Comparison of ENCODE assay signal across 1 cellular context in genomic region chr7:44885394-44886317, GRCh38.
TF ChIP-seq lines count a peak whose summit lies in the region.

Gene PURB, minus strand, starts transcription at chr7:44885530. Its CDS starts 182 bp downstream, at chr7:44885348.

TF ChIP-seq in HepG2, 621 proteins besides CTCF, POLR2A, EP300 and RAD21 (continued from another document and continues in another):
- TF ChIP-seq, protein P1, sequence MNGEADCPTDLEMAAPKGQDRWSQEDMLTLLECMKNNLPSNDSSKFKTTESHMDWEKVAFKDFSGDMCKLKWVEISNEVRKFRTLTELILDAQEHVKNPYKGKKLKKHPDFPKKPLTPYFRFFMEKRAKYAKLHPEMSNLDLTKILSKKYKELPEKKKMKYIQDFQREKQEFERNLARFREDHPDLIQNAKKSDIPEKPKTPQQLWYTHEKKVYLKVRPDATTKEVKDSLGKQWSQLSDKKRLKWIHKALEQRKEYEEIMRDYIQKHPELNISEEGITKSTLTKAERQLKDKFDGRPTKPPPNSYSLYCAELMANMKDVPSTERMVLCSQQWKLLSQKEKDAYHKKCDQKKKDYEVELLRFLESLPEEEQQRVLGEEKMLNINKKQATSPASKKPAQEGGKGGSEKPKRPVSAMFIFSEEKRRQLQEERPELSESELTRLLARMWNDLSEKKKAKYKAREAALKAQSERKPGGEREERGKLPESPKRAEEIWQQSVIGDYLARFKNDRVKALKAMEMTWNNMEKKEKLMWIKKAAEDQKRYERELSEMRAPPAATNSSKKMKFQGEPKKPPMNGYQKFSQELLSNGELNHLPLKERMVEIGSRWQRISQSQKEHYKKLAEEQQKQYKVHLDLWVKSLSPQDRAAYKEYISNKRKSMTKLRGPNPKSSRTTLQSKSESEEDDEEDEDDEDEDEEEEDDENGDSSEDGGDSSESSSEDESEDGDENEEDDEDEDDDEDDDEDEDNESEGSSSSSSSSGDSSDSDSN (CRISPR knock-in tag; IDR thresholded peaks at IDR 0.05): no peak
- no peak for TF ChIP-seq NFIB (CRISPR knock-in tag; IDR thresholded peaks at IDR 0.05; ENCODE audit: borderline replicate concordance)
- TF ChIP-seq ZNF556 (CRISPR knock-in tag; IDR thresholded peaks at IDR 0.05; ENCODE audit: borderline replicate concordance): peak; percentile 67; the same call in 1 of the 2 replicates
- peak; percentile 40 for TF ChIP-seq MED8 (CRISPR knock-in tag; IDR thresholded peaks at IDR 0.05; ENCODE audit: insufficient replicate concordance)
- peak in 1 of 2 experiments; percentile 62; a peak in 2 of 4 replicates for TF ChIP-seq KLF16 (CRISPR knock-in tag; IDR thresholded peaks at IDR 0.05)
- TF ChIP-seq, protein P2, sequence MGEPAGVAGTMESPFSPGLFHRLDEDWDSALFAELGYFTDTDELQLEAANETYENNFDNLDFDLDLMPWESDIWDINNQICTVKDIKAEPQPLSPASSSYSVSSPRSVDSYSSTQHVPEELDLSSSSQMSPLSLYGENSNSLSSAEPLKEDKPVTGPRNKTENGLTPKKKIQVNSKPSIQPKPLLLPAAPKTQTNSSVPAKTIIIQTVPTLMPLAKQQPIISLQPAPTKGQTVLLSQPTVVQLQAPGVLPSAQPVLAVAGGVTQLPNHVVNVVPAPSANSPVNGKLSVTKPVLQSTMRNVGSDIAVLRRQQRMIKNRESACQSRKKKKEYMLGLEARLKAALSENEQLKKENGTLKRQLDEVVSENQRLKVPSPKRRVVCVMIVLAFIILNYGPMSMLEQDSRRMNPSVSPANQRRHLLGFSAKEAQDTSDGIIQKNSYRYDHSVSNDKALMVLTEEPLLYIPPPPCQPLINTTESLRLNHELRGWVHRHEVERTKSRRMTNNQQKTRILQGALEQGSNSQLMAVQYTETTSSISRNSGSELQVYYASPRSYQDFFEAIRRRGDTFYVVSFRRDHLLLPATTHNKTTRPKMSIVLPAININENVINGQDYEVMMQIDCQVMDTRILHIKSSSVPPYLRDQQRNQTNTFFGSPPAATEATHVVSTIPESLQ (CRISPR knock-in tag; conservative IDR thresholded peaks at IDR 0.05): no peak
- TF ChIP-seq HES4 (CRISPR knock-in tag; IDR thresholded peaks at IDR 0.05; ENCODE audit: borderline replicate concordance): no peak
- peak; percentile 19; the same call in 1 of the 2 replicates for TF ChIP-seq SMAD3 (CRISPR knock-in tag; IDR thresholded peaks at IDR 0.05)
- TF ChIP-seq, protein P3, sequence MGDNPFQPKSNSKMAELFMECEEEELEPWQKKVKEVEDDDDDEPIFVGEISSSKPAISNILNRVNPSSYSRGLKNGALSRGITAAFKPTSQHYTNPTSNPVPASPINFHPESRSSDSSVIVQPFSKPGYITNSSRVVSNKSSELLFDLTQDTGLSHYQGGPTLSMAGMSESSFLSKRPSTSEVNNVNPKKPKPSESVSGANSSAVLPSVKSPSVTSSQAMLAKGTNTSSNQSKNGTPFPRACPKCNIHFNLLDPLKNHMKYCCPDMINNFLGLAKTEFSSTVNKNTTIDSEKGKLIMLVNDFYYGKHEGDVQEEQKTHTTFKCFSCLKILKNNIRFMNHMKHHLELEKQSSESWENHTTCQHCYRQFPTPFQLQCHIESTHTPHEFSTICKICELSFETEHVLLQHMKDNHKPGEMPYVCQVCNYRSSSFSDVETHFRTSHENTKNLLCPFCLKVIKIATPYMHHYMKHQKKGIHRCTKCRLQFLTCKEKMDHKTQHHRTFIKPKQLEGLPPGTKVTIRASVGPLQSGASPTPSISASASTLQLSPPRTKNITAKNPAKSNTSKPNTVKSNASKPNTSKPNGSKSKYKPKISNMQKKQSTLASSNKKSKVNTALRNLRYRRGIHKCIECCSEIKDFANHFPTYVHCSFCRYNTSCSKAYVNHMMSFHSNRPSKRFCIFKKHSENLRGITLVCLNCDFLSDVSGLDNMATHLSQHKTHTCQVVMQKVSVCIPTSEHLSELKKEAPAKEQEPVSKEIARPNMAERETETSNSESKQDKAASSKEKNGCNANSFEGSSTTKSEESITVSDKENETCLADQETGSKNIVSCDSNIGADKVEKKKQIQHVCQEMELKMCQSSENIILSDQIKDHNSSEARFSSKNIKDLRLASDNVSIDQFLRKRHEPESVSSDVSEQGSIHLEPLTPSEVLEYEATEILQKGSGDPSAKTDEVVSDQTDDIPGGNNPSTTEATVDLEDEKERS (CRISPR knock-in tag; IDR thresholded peaks at IDR 0.05): no peak
- TF ChIP-seq SKI (IDR thresholded peaks at IDR 0.05; ENCODE audit: partially characterized antibody): peak; percentile 73
- peak; percentile 31; the same call in 1 of the 2 replicates for TF ChIP-seq FOXC1 (CRISPR knock-in tag; IDR thresholded peaks at IDR 0.05; ENCODE audit: borderline replicate concordance)
- TF ChIP-seq, protein P4, sequence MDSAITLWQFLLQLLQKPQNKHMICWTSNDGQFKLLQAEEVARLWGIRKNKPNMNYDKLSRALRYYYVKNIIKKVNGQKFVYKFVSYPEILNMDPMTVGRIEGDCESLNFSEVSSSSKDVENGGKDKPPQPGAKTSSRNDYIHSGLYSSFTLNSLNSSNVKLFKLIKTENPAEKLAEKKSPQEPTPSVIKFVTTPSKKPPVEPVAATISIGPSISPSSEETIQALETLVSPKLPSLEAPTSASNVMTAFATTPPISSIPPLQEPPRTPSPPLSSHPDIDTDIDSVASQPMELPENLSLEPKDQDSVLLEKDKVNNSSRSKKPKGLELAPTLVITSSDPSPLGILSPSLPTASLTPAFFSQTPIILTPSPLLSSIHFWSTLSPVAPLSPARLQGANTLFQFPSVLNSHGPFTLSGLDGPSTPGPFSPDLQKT (CRISPR knock-in tag; IDR thresholded peaks at IDR 0.05; ENCODE audit: borderline replicate concordance): no peak
- 0 out of 2 replicates have a peak, but pooled peaks have one; percentile 23 for TF ChIP-seq CHD2 (IDR thresholded peaks at IDR 0.05; ENCODE audit: low read depth, low read length)
- no peak for TF ChIP-seq ZNF367 (CRISPR knock-in tag; IDR thresholded peaks at IDR 0.05; ENCODE audit: borderline replicate concordance)
- TF ChIP-seq, protein P5, sequence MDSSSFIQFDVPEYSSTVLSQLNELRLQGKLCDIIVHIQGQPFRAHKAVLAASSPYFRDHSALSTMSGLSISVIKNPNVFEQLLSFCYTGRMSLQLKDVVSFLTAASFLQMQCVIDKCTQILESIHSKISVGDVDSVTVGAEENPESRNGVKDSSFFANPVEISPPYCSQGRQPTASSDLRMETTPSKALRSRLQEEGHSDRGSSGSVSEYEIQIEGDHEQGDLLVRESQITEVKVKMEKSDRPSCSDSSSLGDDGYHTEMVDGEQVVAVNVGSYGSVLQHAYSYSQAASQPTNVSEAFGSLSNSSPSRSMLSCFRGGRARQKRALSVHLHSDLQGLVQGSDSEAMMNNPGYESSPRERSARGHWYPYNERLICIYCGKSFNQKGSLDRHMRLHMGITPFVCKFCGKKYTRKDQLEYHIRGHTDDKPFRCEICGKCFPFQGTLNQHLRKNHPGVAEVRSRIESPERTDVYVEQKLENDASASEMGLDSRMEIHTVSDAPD (CRISPR knock-in tag; IDR thresholded peaks at IDR 0.05): peak; percentile 66; the same call in 1 of the 2 replicates
- TF ChIP-seq DPF2 (CRISPR knock-in tag; IDR thresholded peaks at IDR 0.05; ENCODE audit: borderline replicate concordance, low read depth): no peak
- TF ChIP-seq, protein P6, sequence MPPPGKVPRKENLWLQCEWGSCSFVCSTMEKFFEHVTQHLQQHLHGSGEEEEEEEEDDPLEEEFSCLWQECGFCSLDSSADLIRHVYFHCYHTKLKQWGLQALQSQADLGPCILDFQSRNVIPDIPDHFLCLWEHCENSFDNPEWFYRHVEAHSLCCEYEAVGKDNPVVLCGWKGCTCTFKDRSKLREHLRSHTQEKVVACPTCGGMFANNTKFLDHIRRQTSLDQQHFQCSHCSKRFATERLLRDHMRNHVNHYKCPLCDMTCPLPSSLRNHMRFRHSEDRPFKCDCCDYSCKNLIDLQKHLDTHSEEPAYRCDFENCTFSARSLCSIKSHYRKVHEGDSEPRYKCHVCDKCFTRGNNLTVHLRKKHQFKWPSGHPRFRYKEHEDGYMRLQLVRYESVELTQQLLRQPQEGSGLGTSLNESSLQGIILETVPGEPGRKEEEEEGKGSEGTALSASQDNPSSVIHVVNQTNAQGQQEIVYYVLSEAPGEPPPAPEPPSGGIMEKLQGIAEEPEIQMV (CRISPR knock-in tag; IDR thresholded peaks at IDR 0.05; ENCODE audit: low read depth): peak; percentile 76
- TF ChIP-seq MAFG (CRISPR knock-in tag; IDR thresholded peaks at IDR 0.05): no peak
- TF ChIP-seq TMF1 (CRISPR knock-in tag; IDR thresholded peaks at IDR 0.05; ENCODE audit: low read depth): peak; percentile 81; the same call in 1 of the 2 replicates
- TF ChIP-seq ZNF598 (CRISPR knock-in tag; IDR thresholded peaks at IDR 0.05; ENCODE audit: borderline replicate concordance): no peak
- TF ChIP-seq YY1 (IDR thresholded peaks at IDR 0.05; ENCODE audit: insufficient read depth, insufficient replicate concordance, low read depth, low read length): peak; percentile 35
- TF ChIP-seq JUNB (CRISPR knock-in tag; IDR thresholded peaks at IDR 0.05; ENCODE audit: borderline replicate concordance): no peak
- TF ChIP-seq ZNF737 (CRISPR knock-in tag; IDR thresholded peaks at IDR 0.05; ENCODE audit: borderline replicate concordance): no peak
- no peak for TF ChIP-seq TAF15 (IDR thresholded peaks at IDR 0.05; ENCODE audit: low read depth, low read length, poor library complexity, severe bottlenecking)
- TF ChIP-seq PRPF4 (IDR thresholded peaks at IDR 0.05; ENCODE audit: low read depth, low read length, poor library complexity, severe bottlenecking): no peak
- no peak for TF ChIP-seq ZSCAN22 (CRISPR knock-in tag; IDR thresholded peaks at IDR 0.05)
- TF ChIP-seq PAF1 (CRISPR knock-in tag; IDR thresholded peaks at IDR 0.05): no peak
- TF ChIP-seq AGO1 (IDR thresholded peaks at IDR 0.05; ENCODE audit: low read depth, low read length, poor library complexity, severe bottlenecking): no peak
- TF ChIP-seq ZNF790 (CRISPR knock-in tag; IDR thresholded peaks at IDR 0.05; ENCODE audit: borderline replicate concordance): no peak; the same call in 1 of the 2 replicates
- 0 out of 2 replicates have a peak, but pooled peaks have one; percentile 56 for TF ChIP-seq ZBTB3 (CRISPR knock-in tag; IDR thresholded peaks at IDR 0.05; ENCODE audit: borderline replicate concordance, low read depth)
- TF ChIP-seq, protein P7, sequence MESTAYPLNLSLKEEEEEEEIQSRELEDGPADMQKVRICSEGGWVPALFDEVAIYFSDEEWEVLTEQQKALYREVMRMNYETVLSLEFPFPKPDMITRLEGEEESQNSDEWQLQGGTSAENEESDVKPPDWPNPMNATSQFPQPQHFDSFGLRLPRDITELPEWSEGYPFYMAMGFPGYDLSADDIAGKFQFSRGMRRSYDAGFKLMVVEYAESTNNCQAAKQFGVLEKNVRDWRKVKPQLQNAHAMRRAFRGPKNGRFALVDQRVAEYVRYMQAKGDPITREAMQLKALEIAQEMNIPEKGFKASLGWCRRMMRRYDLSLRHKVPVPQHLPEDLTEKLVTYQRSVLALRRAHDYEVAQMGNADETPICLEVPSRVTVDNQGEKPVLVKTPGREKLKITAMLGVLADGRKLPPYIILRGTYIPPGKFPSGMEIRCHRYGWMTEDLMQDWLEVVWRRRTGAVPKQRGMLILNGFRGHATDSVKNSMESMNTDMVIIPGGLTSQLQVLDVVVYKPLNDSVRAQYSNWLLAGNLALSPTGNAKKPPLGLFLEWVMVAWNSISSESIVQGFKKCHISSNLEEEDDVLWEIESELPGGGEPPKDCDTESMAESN (CRISPR knock-in tag; conservative IDR thresholded peaks at IDR 0.05): peak; percentile 62; the same call in 1 of the 2 replicates
- no peak for TF ChIP-seq HMG20B (CRISPR knock-in tag; conservative IDR thresholded peaks at IDR 0.05)
- peak; percentile 95 for TF ChIP-seq GATAD1 (CRISPR knock-in tag; IDR thresholded peaks at IDR 0.05)
- TF ChIP-seq GZF1 (CRISPR knock-in tag; IDR thresholded peaks at IDR 0.05): no peak
- TF ChIP-seq, protein P8, sequence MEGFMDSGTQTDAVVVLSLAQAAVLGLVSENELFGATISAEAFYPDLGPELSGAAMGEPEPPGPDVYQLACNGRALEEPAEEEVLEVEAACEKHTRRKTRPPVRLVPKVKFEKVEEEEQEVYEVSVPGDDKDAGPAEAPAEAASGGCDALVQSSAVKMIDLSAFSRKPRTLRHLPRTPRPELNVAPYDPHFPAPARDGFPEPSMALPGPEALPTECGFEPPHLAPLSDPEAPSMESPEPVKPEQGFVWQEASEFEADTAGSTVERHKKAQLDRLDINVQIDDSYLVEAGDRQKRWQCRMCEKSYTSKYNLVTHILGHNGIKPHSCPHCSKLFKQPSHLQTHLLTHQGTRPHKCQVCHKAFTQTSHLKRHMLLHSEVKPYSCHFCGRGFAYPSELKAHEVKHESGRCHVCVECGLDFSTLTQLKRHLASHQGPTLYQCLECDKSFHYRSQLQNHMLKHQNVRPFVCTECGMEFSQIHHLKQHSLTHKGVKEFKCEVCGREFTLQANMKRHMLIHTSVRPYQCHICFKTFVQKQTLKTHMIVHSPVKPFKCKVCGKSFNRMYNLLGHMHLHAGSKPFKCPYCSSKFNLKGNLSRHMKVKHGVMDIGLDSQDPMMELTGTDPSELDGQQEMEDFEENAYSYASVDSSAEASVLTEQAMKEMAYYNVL (CRISPR knock-in tag; IDR thresholded peaks at IDR 0.05; ENCODE audit: borderline replicate concordance): no peak
- TF ChIP-seq MEIS1 (CRISPR knock-in tag; IDR thresholded peaks at IDR 0.05; ENCODE audit: borderline replicate concordance): no peak
- no peak for TF ChIP-seq ZNF773 (CRISPR knock-in tag; IDR thresholded peaks at IDR 0.05; ENCODE audit: borderline replicate concordance)
- peak; percentile 72 for TF ChIP-seq SALL1 (CRISPR knock-in tag; IDR thresholded peaks at IDR 0.05)
- TF ChIP-seq ZNF839 (CRISPR knock-in tag; IDR thresholded peaks at IDR 0.05; ENCODE audit: borderline replicate concordance): no peak; the same call in 1 of the 2 replicates
- TF ChIP-seq ZFP41 (CRISPR knock-in tag; IDR thresholded peaks at IDR 0.05; ENCODE audit: borderline replicate concordance): peak; percentile 56; the same call in 1 of the 2 replicates
- TF ChIP-seq HDAC2 (CRISPR knock-in tag; IDR thresholded peaks at IDR 0.05): peak; percentile 63; the same call in 1 of the 2 replicates
- TF ChIP-seq SYNCRIP (IDR thresholded peaks at IDR 0.05; ENCODE audit: insufficient read depth, low read depth, low read length): no peak
- no peak for TF ChIP-seq ZNF20 (CRISPR knock-in tag; IDR thresholded peaks at IDR 0.05)
- peak; percentile 62; the same call in 1 of the 2 replicates for TF ChIP-seq CBFB (CRISPR knock-in tag; IDR thresholded peaks at IDR 0.05)
- TF ChIP-seq TCF7 (IDR thresholded peaks at IDR 0.05; ENCODE audit: low read depth): no peak
